Comparison of ENCODE assay signal across 7 cellular contexts in the genomic region with DNA sequence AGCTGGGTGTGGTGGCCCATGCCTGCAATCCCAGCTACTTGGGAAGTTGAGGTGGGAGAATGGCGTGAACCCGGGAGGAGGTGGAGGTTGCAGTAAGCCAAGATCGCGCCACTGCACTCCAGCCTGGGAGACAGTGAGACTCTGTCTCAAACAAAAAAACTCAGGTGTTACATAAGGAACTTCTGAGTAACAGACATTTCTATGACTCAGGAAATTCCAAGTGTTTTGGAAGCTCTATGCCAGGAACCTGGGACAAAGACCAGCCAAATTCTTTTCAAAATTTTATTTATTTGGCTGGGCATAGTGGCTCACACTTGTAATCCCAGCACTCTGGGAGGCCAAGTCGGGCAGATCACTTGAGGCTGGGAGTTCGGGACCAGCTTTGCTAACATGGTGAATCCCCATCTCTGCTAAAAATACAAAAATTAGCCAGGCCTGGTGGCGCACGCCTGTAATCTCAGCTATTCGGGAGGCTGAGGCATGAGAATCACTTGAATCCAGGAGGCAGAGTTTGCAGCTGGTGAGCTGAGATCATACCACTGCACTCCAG. TPM values are rescaled to one million over a fixed set of nuclear protein-coding genes. Genes with fewer than 3 reads are reported as not detected.
A peak's percentile ranks its signal among the peaks of the same experiment; 100 is the strongest.
DNase-seq lines count a peak whose midpoint lies in the region; ATAC-seq, FAIRE-seq and TF ChIP-seq lines count a peak whose summit lies in the region.
"Not testable (repeated sequence)": the region's sequence is repeated elsewhere in the genome, so short reads cannot be mapped to it uniquely, and the experiment has no call there.

No MANE protein-coding gene starts in this region.

- H4K20me1 ChIP-seq in IMR-90 (ENCODE audit: insufficient read depth, low read length); K562 (replicated peaks; ENCODE audit: control insufficient read depth, insufficient read depth, low read length): not testable (repeated sequence)

- H3K9me1 ChIP-seq in IMR-90 (ENCODE audit: insufficient read depth, low read length); K562 (ENCODE audit: control insufficient read depth, insufficient read depth, low read length): not testable (repeated sequence)

- H4K5ac ChIP-seq in IMR-90 (ENCODE audit: low read depth, low read length) = not testable (repeated sequence)

- H3K9me3 ChIP-seq in A549; IMR-90 (ENCODE audit: control insufficient read depth, insufficient read depth, low read length); RWPE2 (ENCODE audit: severe bottlenecking); K562 (replicated peaks; ENCODE audit: control insufficient read depth, insufficient read depth, low read depth, low read length); gastroesophageal sphincter: not testable (repeated sequence)

- in situ Hi-C loops in IMR-90 (cut with MboI; ENCODE audit: low sequenced_read_pairs); K562 (cut with MboI): not testable (repeated sequence)

- not testable (repeated sequence) for H2BK20ac ChIP-seq in IMR-90 (ENCODE audit: low read depth, low read length)

- not testable (repeated sequence) for H2AK5ac ChIP-seq in IMR-90 (ENCODE audit: low read depth, low read length)

- POLR2A ChIA-PET in A549 (lab: Yijun Ruan, JAX) (interaction anchor here (0.7 to 1.4 kb wide), 2 partner anchors 12 to 36 kb away, joined by 3 to 4 read pairs; partner anchors contain the start of genes ATXN2L and TUFM), K562 (lab: Yijun Ruan, JAX) (interaction anchor here (0.6 to 4.0 kb wide), 4 partner anchors 9 to 12 kb away, joined by 3 to 16 read pairs (median 9); partner anchors contain the start of gene TUFM)
- POLR2A ChIA-PET in IMR-90 (lab: Charles Lee; ENCODE audit: unreplicated experiment) = not testable (repeated sequence)

- H4K8ac ChIP-seq in IMR-90 (ENCODE audit: low read depth in 2 of 2, low read length in 2 of 2) = not testable (repeated sequence)

- intact Hi-C loops in IMR-90 (cut with micrococcal nuclease); K562 (cut with micrococcal nuclease): not testable (repeated sequence)

- TF ChIP-seq RAD21 in A549 (conservative IDR thresholded peaks at IDR 0.05 in 1 of 2, IDR thresholded peaks at IDR 0.05 in 1 of 2); IMR-90 (IDR thresholded peaks at IDR 0.05; ENCODE audit: low read length); K562 (CRISPR knock-in tag; conservative IDR thresholded peaks at IDR 0.05 in 1 of 2, IDR thresholded peaks at IDR 0.05 in 1 of 2): not testable (repeated sequence)

- not testable (repeated sequence) for H3K14ac ChIP-seq in IMR-90 (replicated peaks; ENCODE audit: low read depth, low read length)

- H3K4ac ChIP-seq in IMR-90 (ENCODE audit: low read depth, low read length) = not testable (repeated sequence)

- WGBS in A549 (ENCODE audit: missing lambda C conversion rate) = 83% methylated on average over 9 of the region's 9 CpGs
- 85% methylated on average over 5 of the region's 9 CpGs; no CpG with 5 or more reads in 1 of the 2 experiments for WGBS in IMR-90 (ENCODE audit: extremely low coverage in 2 of 2, insufficient read length in 1 of 2), 2 experiments
- 80% methylated on average over 9 of the region's 9 CpGs for WGBS in K562 (ENCODE audit: insufficient coverage, low coverage, missing lambda C conversion rate)
- 50 to 86% methylated on average over 2 to 5 of the region's 9 CpGs for WGBS in gastroesophageal sphincter (ENCODE audit: low coverage in 1 of 2), 2 donors

- dilution Hi-C loops in IMR-90 (cut with HindIII; ENCODE audit: low sequenced_read_pairs, unreplicated experiment) = not testable (repeated sequence)

- not testable (repeated sequence) for H3K23ac ChIP-seq in IMR-90 (ENCODE audit: low read depth, low read length)

- not testable (repeated sequence) for BruUV-seq in IMR-90 (replicated peaks; lab: Mats Ljungman, UMichigan); K562 (replicated peaks; lab: Mats Ljungman, UMichigan)

- not testable (repeated sequence) for H3K4me2 ChIP-seq in A549; IMR-90 (ENCODE audit: low read depth, low read length); K562 (ENCODE audit: insufficient read depth, low read length)

- not testable (repeated sequence) for H2BK15ac ChIP-seq in IMR-90 (ENCODE audit: low read depth, low read length)

- TF ChIP-seq EP300 in A549 (IDR thresholded peaks at IDR 0.05); K562 (IDR thresholded peaks at IDR 0.05; ENCODE audit: low read length); gastroesophageal sphincter (IDR thresholded peaks at IDR 0.05): not testable (repeated sequence)

- not testable (repeated sequence) for FAIRE-seq in A549 (lab: Jason Lieb, UNC); K562 (lab: Jason Lieb, UNC)

- H3K18ac ChIP-seq in IMR-90 (ENCODE audit: low read depth, low read length) = not testable (repeated sequence)

- TF ChIP-seq POLR2A in A549 (IDR thresholded peaks at IDR 0.05; ENCODE audit: low read length); IMR-90 (IDR thresholded peaks at IDR 0.05; ENCODE audit: low read depth, low read length); K562 (conservative IDR thresholded peaks at IDR 0.05); gastroesophageal sphincter (IDR thresholded peaks at IDR 0.05): not testable (repeated sequence)

- H2AFZ ChIP-seq in IMR-90 (replicated peaks; ENCODE audit: low read length, poor library complexity); K562 (ENCODE audit: low read depth, low read length): not testable (repeated sequence)

- not testable (repeated sequence) for H3K36me3 ChIP-seq in IMR-90 (ENCODE audit: control insufficient read depth, insufficient read depth, low read length); RWPE2 (ENCODE audit: low read depth); K562 (ENCODE audit: control insufficient read depth, insufficient read depth, low read length); gastroesophageal sphincter

- H3K27ac ChIP-seq in A549 (peak overlapping the region; percentile 26 to 54; a peak in 3 of 6 replicates), RWPE2 (ENCODE audit: poor library complexity, severe bottlenecking) (peak overlapping the region; percentile 62), gastroesophageal sphincter (peak overlapping the region; percentile 40 to 78 (median 69))
- not testable (repeated sequence) for H3K27ac ChIP-seq in IMR-90 (ENCODE audit: insufficient read depth, low read length); K562 (ENCODE audit: extremely low read depth, low read depth, low read length)

- H2BK120ac ChIP-seq in IMR-90 (ENCODE audit: low read depth, low read length) = not testable (repeated sequence)

- not testable (repeated sequence) for DNase-seq in A549 (ENCODE audit: low read depth in 1 of 2, low spot score in 1 of 2); RWPE2 (ENCODE audit: low spot score); K562 (ENCODE audit: extremely low read depth in 1 of 4, low spot score in 3 of 4); omental fat pad (ENCODE audit: low spot score)
- DNase-seq in IMR-90 (peak; percentile 13), epithelial cell of esophagus (ENCODE audit: low read depth) (peak; percentile 61)

- peaks cover 15% of the 10 kb centered on the region for H3K4me1 ChIP-seq in A549
- H3K4me1 ChIP-seq in IMR-90 (ENCODE audit: control insufficient read depth, insufficient read depth, low read length); RWPE2 (ENCODE audit: insufficient read depth, poor library complexity, severe bottlenecking); K562 (replicated peaks in 1 of 2; ENCODE audit: control insufficient read depth in 2 of 2, insufficient read depth in 2 of 2, low read length in 2 of 2): not testable (repeated sequence)
- H3K4me1 ChIP-seq in gastroesophageal sphincter = peaks cover 0 to 25% (median 0%) of the 10 kb centered on the region in 3 donors

- H3K27me3 ChIP-seq in IMR-90 (ENCODE audit: control insufficient read depth, insufficient read depth, low read length); RWPE2 (ENCODE audit: insufficient read depth, poor library complexity, severe bottlenecking); K562 (ENCODE audit: control insufficient read depth in 2 of 2, insufficient read depth in 2 of 2, low read length in 2 of 2); gastroesophageal sphincter: not testable (repeated sequence)

- not testable (repeated sequence) for H3K9ac ChIP-seq in IMR-90 (ENCODE audit: low read depth, low read length); K562 (ENCODE audit: insufficient read depth in 1 of 2, low read depth in 2 of 2, low read length in 2 of 2)

- H3K79me1 ChIP-seq in IMR-90 (ENCODE audit: low read depth in 1 of 2, low read length in 2 of 2) = peaks cover 21 to 41% of the 10 kb centered on the region in 2 experiments

- H2BK5ac ChIP-seq in IMR-90 (ENCODE audit: low read depth, low read length, poor library complexity, severe bottlenecking) = not testable (repeated sequence)

- ATAC-seq in A549; IMR-90 (ENCODE audit: low read depth); K562: not testable (repeated sequence)
- peak; percentile 59 for ATAC-seq in RWPE2 (ENCODE audit: low read depth)
- ATAC-seq in gastroesophageal sphincter = peak; percentile 19
- peak; percentile 54 for ATAC-seq in omental fat pad (ENCODE audit: low FRiP score)

- H3K79me2 ChIP-seq in K562 (ENCODE audit: control insufficient read depth, insufficient read depth, low read length) = peaks cover 18% of the 10 kb centered on the region

- CTCF ChIA-PET in A549 (lab: Yijun Ruan, JAX) = interaction anchor here (0.6 to 3.9 kb wide), 5 partner anchors 12 to 87 kb away, joined by 3 to 24 read pairs (median 3); partner anchors contain the start of gene TUFM
- CTCF ChIA-PET in IMR-90 (lab: Yijun Ruan, JAX); K562 (lab: Yijun Ruan, JAX; ENCODE audit: low intra/inter-chr PET ratio): not testable (repeated sequence)

- not testable (repeated sequence) for H4K91ac ChIP-seq in IMR-90 (ENCODE audit: insufficient read depth, low read depth, low read length)

- TF ChIP-seq CTCF in A549 (IDR thresholded peaks at IDR 0.05); IMR-90 (conservative IDR thresholded peaks at IDR 0.05; ENCODE audit: low read depth, low read length); RWPE2 (IDR thresholded peaks at IDR 0.05; ENCODE audit: poor library complexity, severe bottlenecking); K562 (IDR thresholded peaks at IDR 0.05 in 2 of 3, conservative IDR thresholded peaks at IDR 0.05 in 1 of 3; ENCODE audit: insufficient read depth in 2 of 3, low read depth in 1 of 3, low read length in 3 of 3); epithelial cell of esophagus (IDR thresholded peaks at IDR 0.05; ENCODE audit: insufficient read depth, low read depth, low read length, missing control alignments); gastroesophageal sphincter (IDR thresholded peaks at IDR 0.05); omental fat pad (IDR thresholded peaks at IDR 0.05): not testable (repeated sequence)

- not testable (repeated sequence) for H3K56ac ChIP-seq in IMR-90 (ENCODE audit: extremely low read depth, insufficient read depth, low read length)

- H3K4me3 ChIP-seq in A549; IMR-90 (ENCODE audit: insufficient read depth, low read depth, low read length); RWPE2 (ENCODE audit: severe bottlenecking); K562; epithelial cell of esophagus (ENCODE audit: low read length); gastroesophageal sphincter: not testable (repeated sequence)

- H2AK9ac ChIP-seq in IMR-90 (replicated peaks; ENCODE audit: low read depth, low read length, poor library complexity) = not testable (repeated sequence)

RNA-seq across cellular contexts. Expression of gene SH2B1, which starts 5.2 kb away (rescaled TPM):
- polyA plus RNA-seq in A549 (2011; rRNA removed) (10.7 and 12.3 TPM in 2 replicates), A549 (2017; fragmentation: RNase III; extraction: RNeasy Plus Mini Kit Qiagen cat#74134 plus additional on column Dnase treatment) (25.9 to 31.0 TPM (median 26.7 TPM) in 3 replicates), IMR-90 (2012; rRNA removed) (38.6 and 39.9 TPM in 2 replicates), K562 (2011; rRNA removed) (12.3 and 23.7 TPM in 2 replicates), K562 (2014; fragmentation: Illumina TruSeq; extraction: Trizol) (39.4 and 43.6 TPM in 2 replicates), K562 (2014; fragmentation: Nextera tagmentation; extraction: Ambion mirVana) (under 1 TPM; 0.18 to 0.53 TPM), K562 (2014; rRNA removed) (41.7 and 42.5 TPM in 2 replicates)
- polyA plus RNA-seq in A549 (2012; cell fraction: cytosol; rRNA removed) = 30.4 and 37.2 TPM in 2 replicates
- 122 and 123 TPM in 2 replicates for polyA plus RNA-seq in A549 (2012; cell fraction: nucleus; rRNA removed)
- polyA minus RNA-seq in A549 (2011; rRNA and poly(A)+ RNA removed) = 20.9 and 25.7 TPM in 2 replicates
- total RNA-seq in IMR-90 (2012; rRNA removed) (3.9 and 4.7 TPM in 2 replicates), K562 (2014; rRNA removed) (24.7 and 25.9 TPM in 2 replicates), K562 (2014; rRNA removed; fragmentation: Illumina TruSeq; extraction: Trizol) (4.2 and 9.5 TPM in 2 replicates), K562 (2015; rRNA removed; fragmentation: Illumina TruSeq; extraction: Trizol) (15.3 and 16.8 TPM in 2 replicates), K562 (2021) (52.5 and 58.2 TPM in 2 replicates), gastroesophageal sphincter (10 to 100 TPM; 23.6 to 51.0 (median 28.3) TPM), omental fat pad (10 to 100 TPM; 16.1 to 25.4 (median 18.8) TPM)
- polyA plus RNA-seq in IMR-90 (2012; cell fraction: cytosol; rRNA removed) = 21.8 and 35.0 TPM in 2 replicates
- 206 and 313 TPM in 2 replicates for polyA plus RNA-seq in IMR-90 (2012; cell fraction: nucleus; rRNA removed; ENCODE audit: low replicate concordance)
- total RNA-seq in K562 (2011; cell fraction: chromatin; rRNA removed; ENCODE audit: low replicate concordance) = 80.7 and 204 TPM in 2 replicates
- 124 and 147 TPM in 2 replicates for total RNA-seq in K562 (2011; cell fraction: nucleolus; rRNA removed)
- total RNA-seq in K562 (2011; cell fraction: nucleoplasm; rRNA removed) = 94.3 and 96.1 TPM in 2 replicates
- 17.1 and 29.3 TPM in 2 replicates for polyA plus RNA-seq in K562 (2011; cell fraction: cytosol; rRNA removed)
- polyA plus RNA-seq in K562 (2011; cell fraction: nucleus; rRNA removed) = 163 and 237 TPM in 2 replicates
- 36.6 and 51.3 TPM in 2 replicates for polyA plus RNA-seq in K562 (2012)
- polyA minus RNA-seq in K562 (2011; rRNA and poly(A)+ RNA removed) = 3.2 and 4.6 TPM in 2 replicates
- 8.1 and 11.8 TPM in 2 replicates for polyA minus RNA-seq in K562 (2011; cell fraction: cytosol; rRNA and poly(A)+ RNA removed)
- polyA minus RNA-seq in K562 (2011; cell fraction: nucleus; rRNA and poly(A)+ RNA removed) = 28.5 and 28.7 TPM in 2 replicates

RNA-seq across cellular contexts. Expression of gene TUFM, which starts 12.3 kb away (rescaled TPM):
- polyA plus RNA-seq in A549 (2011; rRNA removed) (139 and 159 TPM in 2 replicates), A549 (2017; fragmentation: RNase III; extraction: RNeasy Plus Mini Kit Qiagen cat#74134 plus additional on column Dnase treatment) (252 to 267 TPM (median 260 TPM) in 3 replicates), IMR-90 (2012; rRNA removed) (126 and 131 TPM in 2 replicates), K562 (2011; rRNA removed) (174 and 217 TPM in 2 replicates), K562 (2014; fragmentation: Illumina TruSeq; extraction: Trizol) (354 and 374 TPM in 2 replicates), K562 (2014; fragmentation: Nextera tagmentation; extraction: Ambion mirVana) (10 to 100 TPM; 34.1 to 71.2 TPM), K562 (2014; rRNA removed) (275 and 298 TPM in 2 replicates)
- 354 and 357 TPM in 2 replicates for polyA plus RNA-seq in A549 (2012; cell fraction: cytosol; rRNA removed)
- polyA plus RNA-seq in A549 (2012; cell fraction: nucleus; rRNA removed) = 599 and 723 TPM in 2 replicates
- 90.5 and 114 TPM in 2 replicates for polyA minus RNA-seq in A549 (2011; rRNA and poly(A)+ RNA removed)
- total RNA-seq in IMR-90 (2012; rRNA removed) (80.3 and 88.0 TPM in 2 replicates), K562 (2014; rRNA removed) (366 and 468 TPM in 2 replicates), K562 (2014; rRNA removed; fragmentation: Illumina TruSeq; extraction: Trizol) (202 and 249 TPM in 2 replicates), K562 (2015; rRNA removed; fragmentation: Illumina TruSeq; extraction: Trizol) (255 and 256 TPM in 2 replicates), K562 (2021) (410 and 434 TPM in 2 replicates), gastroesophageal sphincter (10 to 100 TPM; 72.2 to 91.9 (median 85.3) TPM), omental fat pad (100 to 1,000 TPM in 2 of 4 donors, 10 to 100 TPM in 2; 93.2 to 133 (median 103) TPM)
- 136 and 158 TPM in 2 replicates for polyA plus RNA-seq in IMR-90 (2012; cell fraction: cytosol; rRNA removed)
- 224 and 380 TPM in 2 replicates for polyA plus RNA-seq in IMR-90 (2012; cell fraction: nucleus; rRNA removed; ENCODE audit: low replicate concordance)
- total RNA-seq in K562 (2011; cell fraction: chromatin; rRNA removed; ENCODE audit: low replicate concordance) = 141 and 307 TPM in 2 replicates
- 333 and 347 TPM in 2 replicates for total RNA-seq in K562 (2011; cell fraction: nucleolus; rRNA removed)
- total RNA-seq in K562 (2011; cell fraction: nucleoplasm; rRNA removed) = 204 and 233 TPM in 2 replicates
- polyA plus RNA-seq in K562 (2011; cell fraction: cytosol; rRNA removed) = 203 and 308 TPM in 2 replicates
- polyA plus RNA-seq in K562 (2011; cell fraction: nucleus; rRNA removed) = 506 and 760 TPM in 2 replicates
- polyA plus RNA-seq in K562 (2012) = 267 and 370 TPM in 2 replicates
- polyA minus RNA-seq in K562 (2011; rRNA and poly(A)+ RNA removed) = 73.7 and 83.7 TPM in 2 replicates
- 105 and 124 TPM in 2 replicates for polyA minus RNA-seq in K562 (2011; cell fraction: cytosol; rRNA and poly(A)+ RNA removed)
- 69.0 and 71.4 TPM in 2 replicates for polyA minus RNA-seq in K562 (2011; cell fraction: nucleus; rRNA and poly(A)+ RNA removed)

RNA-seq across cellular contexts. Expression of gene ATP2A1, which starts 19.8 kb away (rescaled TPM):
- 0.96 and 1.1 TPM in 2 replicates for polyA plus RNA-seq in A549 (2011; rRNA removed)
- 1.6 and 2.0 TPM in 2 replicates for polyA plus RNA-seq in A549 (2012; cell fraction: cytosol; rRNA removed)
- 15.2 and 16.9 TPM in 2 replicates for polyA plus RNA-seq in A549 (2012; cell fraction: nucleus; rRNA removed)
- polyA plus RNA-seq in A549 (2017; fragmentation: RNase III; extraction: RNeasy Plus Mini Kit Qiagen cat#74134 plus additional on column Dnase treatment) = 1.5 to 5.2 TPM (median 2.3 TPM) in 3 replicates
- polyA minus RNA-seq in A549 (2011; rRNA and poly(A)+ RNA removed) = 1.1 and 1.5 TPM in 2 replicates
- total RNA-seq in IMR-90 (2012; rRNA removed) = under 0.01 TPM in 1 of 2 replicates, not detected in the other
- 0.56 and 0.63 TPM in 2 replicates for polyA plus RNA-seq in IMR-90 (2012; rRNA removed)
- 0.35 and 0.36 TPM in 2 replicates for polyA plus RNA-seq in IMR-90 (2012; cell fraction: cytosol; rRNA removed)
- polyA plus RNA-seq in IMR-90 (2012; cell fraction: nucleus; rRNA removed; ENCODE audit: low replicate concordance) = 6.0 and 9.8 TPM in 2 replicates
- 19.9 and 68.6 TPM in 2 replicates for total RNA-seq in K562 (2011; cell fraction: chromatin; rRNA removed; ENCODE audit: low replicate concordance)
- total RNA-seq in K562 (2011; cell fraction: nucleolus; rRNA removed) = 13.0 and 15.8 TPM in 2 replicates
- 17.7 and 18.4 TPM in 2 replicates for total RNA-seq in K562 (2011; cell fraction: nucleoplasm; rRNA removed)
- 0.41 and 0.65 TPM in 2 replicates for total RNA-seq in K562 (2014; rRNA removed)
- total RNA-seq in K562 (2014; rRNA removed; fragmentation: Illumina TruSeq; extraction: Trizol) = 0.64 and 0.65 TPM in 2 replicates
- 0.65 and 1.9 TPM in 2 replicates for total RNA-seq in K562 (2015; rRNA removed; fragmentation: Illumina TruSeq; extraction: Trizol)
- total RNA-seq in K562 (2021) = 2.3 and 2.6 TPM in 2 replicates
- 1.2 and 3.1 TPM in 2 replicates for polyA plus RNA-seq in K562 (2011; rRNA removed)
- 1.5 and 2.5 TPM in 2 replicates for polyA plus RNA-seq in K562 (2011; cell fraction: cytosol; rRNA removed)
- 27.8 and 31.5 TPM in 2 replicates for polyA plus RNA-seq in K562 (2011; cell fraction: nucleus; rRNA removed)
- 2.8 and 6.1 TPM in 2 replicates for polyA plus RNA-seq in K562 (2012)
- 1.8 TPM in 2 replicates for polyA plus RNA-seq in K562 (2014; fragmentation: Illumina TruSeq; extraction: Trizol)
- polyA plus RNA-seq in K562 (2014; fragmentation: Nextera tagmentation; extraction: Ambion mirVana) = under 1 TPM; 0.25 to 0.58 TPM
- 1.4 and 1.8 TPM in 2 replicates for polyA plus RNA-seq in K562 (2014; rRNA removed)
- 0.60 and 2.1 TPM in 2 replicates for polyA minus RNA-seq in K562 (2011; rRNA and poly(A)+ RNA removed)
- polyA minus RNA-seq in K562 (2011; cell fraction: cytosol; rRNA and poly(A)+ RNA removed) = 0.76 and 1.4 TPM in 2 replicates
- polyA minus RNA-seq in K562 (2011; cell fraction: nucleus; rRNA and poly(A)+ RNA removed) = 2.0 and 4.8 TPM in 2 replicates
- under 1 TPM in 1 of 4 donors, not detected in 3; 0.31 TPM for total RNA-seq in gastroesophageal sphincter
- total RNA-seq in omental fat pad = under 1 TPM; 0.32 to 0.44 (median 0.37) TPM

RNA-seq across cellular contexts. Expression of gene ATXN2L, which starts 35.6 kb away (rescaled TPM):
- polyA plus RNA-seq in A549 (2011; rRNA removed) (28.4 and 42.5 TPM in 2 replicates), A549 (2017; fragmentation: RNase III; extraction: RNeasy Plus Mini Kit Qiagen cat#74134 plus additional on column Dnase treatment) (134 to 137 TPM (median 135 TPM) in 3 replicates), IMR-90 (2012; rRNA removed) (50.2 and 58.8 TPM in 2 replicates), K562 (2011; rRNA removed) (25.1 and 43.6 TPM in 2 replicates), K562 (2014; fragmentation: Illumina TruSeq; extraction: Trizol) (130 and 193 TPM in 2 replicates), K562 (2014; fragmentation: Nextera tagmentation; extraction: Ambion mirVana) (1 to 10 TPM; 3.8 to 6.5 TPM), K562 (2014; rRNA removed) (115 and 145 TPM in 2 replicates)
- 62.5 and 71.3 TPM in 2 replicates for polyA plus RNA-seq in A549 (2012; cell fraction: cytosol; rRNA removed)
- polyA plus RNA-seq in A549 (2012; cell fraction: nucleus; rRNA removed) = 233 and 337 TPM in 2 replicates
- polyA minus RNA-seq in A549 (2011; rRNA and poly(A)+ RNA removed) = 42.2 and 49.0 TPM in 2 replicates
- total RNA-seq in IMR-90 (2012; rRNA removed) (10.3 and 12.9 TPM in 2 replicates), K562 (2014; rRNA removed) (62.2 and 78.2 TPM in 2 replicates), K562 (2014; rRNA removed; fragmentation: Illumina TruSeq; extraction: Trizol) (37.2 and 38.7 TPM in 2 replicates), K562 (2015; rRNA removed; fragmentation: Illumina TruSeq; extraction: Trizol) (35.7 and 36.4 TPM in 2 replicates), K562 (2021) (233 and 280 TPM in 2 replicates), gastroesophageal sphincter (10 to 100 TPM; 44.4 to 65.1 (median 56.9) TPM), omental fat pad (10 to 100 TPM; 34.4 to 83.3 (median 59.5) TPM)
- polyA plus RNA-seq in IMR-90 (2012; cell fraction: cytosol; rRNA removed) = 38.2 and 65.5 TPM in 2 replicates
- 162 and 355 TPM in 2 replicates for polyA plus RNA-seq in IMR-90 (2012; cell fraction: nucleus; rRNA removed; ENCODE audit: low replicate concordance)
- 649 and 780 TPM in 2 replicates for total RNA-seq in K562 (2011; cell fraction: chromatin; rRNA removed; ENCODE audit: low replicate concordance)
- total RNA-seq in K562 (2011; cell fraction: nucleolus; rRNA removed) = 305 and 317 TPM in 2 replicates
- total RNA-seq in K562 (2011; cell fraction: nucleoplasm; rRNA removed) = 402 and 422 TPM in 2 replicates
- polyA plus RNA-seq in K562 (2011; cell fraction: cytosol; rRNA removed) = 32.0 and 34.3 TPM in 2 replicates
- 272 and 340 TPM in 2 replicates for polyA plus RNA-seq in K562 (2011; cell fraction: nucleus; rRNA removed)
- 146 and 261 TPM in 2 replicates for polyA plus RNA-seq in K562 (2012)
- polyA minus RNA-seq in K562 (2011; rRNA and poly(A)+ RNA removed) = 37.4 and 45.8 TPM in 2 replicates
- 89.4 and 177 TPM in 2 replicates for polyA minus RNA-seq in K562 (2011; cell fraction: cytosol; rRNA and poly(A)+ RNA removed)
- 75.4 and 98.7 TPM in 2 replicates for polyA minus RNA-seq in K562 (2011; cell fraction: nucleus; rRNA and poly(A)+ RNA removed)
